Comparison of ENCODE assay signal across 13 cellular contexts in the genomic region with DNA sequence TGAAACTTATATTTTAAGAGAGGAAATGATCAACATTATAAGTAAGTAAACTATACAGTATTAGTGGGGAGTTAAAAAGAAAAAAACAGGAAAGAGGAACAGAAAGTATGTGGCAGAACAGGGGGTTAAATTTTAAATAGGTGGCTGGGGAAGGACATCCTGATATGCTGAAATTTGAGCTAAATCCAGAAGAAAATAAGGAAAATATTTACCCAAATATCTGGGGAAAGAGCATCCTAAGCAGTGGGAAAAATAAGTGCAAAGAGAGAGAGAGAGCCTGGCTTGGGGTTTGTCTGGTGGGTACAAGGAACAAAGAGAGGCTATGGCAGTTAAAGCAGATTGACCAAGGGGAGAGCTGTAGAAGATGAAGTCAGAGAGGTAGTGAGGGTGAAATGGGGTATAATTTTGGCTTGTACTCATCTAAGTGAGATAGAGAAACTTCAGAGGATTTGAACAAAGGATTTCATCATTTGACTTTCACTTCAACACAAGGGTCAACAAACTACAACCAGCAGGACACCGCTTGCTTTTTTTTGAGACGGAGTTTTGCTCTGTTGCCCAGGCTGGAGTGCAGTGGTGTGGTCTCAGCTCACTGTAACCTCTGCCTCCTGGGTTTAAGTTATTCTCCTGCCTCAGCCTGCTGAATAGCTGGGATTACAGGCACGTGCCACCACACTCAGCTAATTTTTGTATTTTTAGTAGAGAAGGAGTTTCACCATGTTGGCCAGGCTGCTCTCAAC.
DNase-seq lines count a peak whose midpoint lies in the region; ATAC-seq, FAIRE-seq and TF ChIP-seq lines count a peak whose summit lies in the region.
"Had no signal": no experiment of that assay in that cellular context is flagged by ENCODE, and none has a peak within 500 bp of the region (broad histone marks: within the 10 kb centered on the region; RNA-seq: fewer than 3 reads in every experiment).

No MANE protein-coding gene starts in this region.

- H3K36me3 Mint-ChIP-seq in memory B cell: peaks cover 1% of the 10 kb centered on the region
- no peaks in the 10 kb centered on the region for H3K36me3 Mint-ChIP-seq in stimulated activated effector memory CD8-positive, alpha-beta T cell treated with anti-CD3 and anti-CD28 coated beads, Interleukin-12 subunit alpha, Interleukin-12 subunit beta, amount 100 ng/mL, for 72 hours

- H3K4me1 Mint-ChIP-seq in memory B cell: peaks cover 19% of the 10 kb centered on the region
- no peaks in the 10 kb centered on the region for H3K4me1 Mint-ChIP-seq in stimulated activated effector memory CD8-positive, alpha-beta T cell treated with anti-CD3 and anti-CD28 coated beads, Interleukin-12 subunit alpha, Interleukin-12 subunit beta, amount 100 ng/mL, for 72 hours

- H3K9me3 Mint-ChIP-seq in memory B cell: peaks cover 8% of the 10 kb centered on the region
- no peaks in the 10 kb centered on the region for H3K9me3 Mint-ChIP-seq in stimulated activated effector memory CD8-positive, alpha-beta T cell treated with anti-CD3 and anti-CD28 coated beads, Interleukin-12 subunit alpha, Interleukin-12 subunit beta, amount 100 ng/mL, for 72 hours

- ATAC-seq in GM21717 (IDR thresholded peaks at IDR 0.05; ENCODE audit: unreplicated experiment) (peak; percentile 64), HG03135 (IDR thresholded peaks at IDR 0.05; ENCODE audit: unreplicated experiment) (peak; percentile 72), memory B cell (ENCODE audit: low read depth) (peak; percentile 61), pancreas (no peak)
- no peak for ATAC-seq in stimulated activated effector memory CD8-positive, alpha-beta T cell treated with anti-CD3 and anti-CD28 coated beads, Interleukin-12 subunit alpha, Interleukin-12 subunit beta, amount 100 ng/mL, for 72 hours
- ATAC-seq: HCT116 had no signal

- in situ Hi-C loops in GM18951 (cut with MboI; ENCODE audit: low sequenced_read_pairs, unreplicated experiment): no loop called here

- DNase-seq in memory B cell (ENCODE audit: low spot score in 2 of 2): no peak
- no peak for DNase-seq in pancreas
- DNase-seq in dorsolateral prefrontal cortex: no peak
- no peak for DNase-seq in stimulated activated effector memory CD8-positive, alpha-beta T cell treated with anti-CD3 and anti-CD28 coated beads, Interleukin-12 subunit alpha, Interleukin-12 subunit beta, amount 100 ng/mL, for 72 hours (ENCODE audit: low spot score in 2 of 2)
- DNase-seq: DMS153; NCI-H774; stimulated activated CD4-positive, alpha-beta T cell treated with anti-CD3 and anti-CD28 coated beads, Interleukin-4, amount 100 ng/mL, for 24 hours; testis had no signal

- no peaks in the 10 kb centered on the region for H3K9me3 ChIP-seq in pancreas
- H3K9me3 ChIP-seq: testis had no signal

- no peak overlapping the region for H3K4me3 ChIP-seq in pancreas
- no peak overlapping the region for H3K4me3 ChIP-seq in dorsolateral prefrontal cortex
- H3K4me3 ChIP-seq: testis had no signal

- H3K27me3 Mint-ChIP-seq in memory B cell: no peaks in the 10 kb centered on the region

- H3K4me3 Mint-ChIP-seq in memory B cell: no peak overlapping the region
- no peak overlapping the region for H3K4me3 Mint-ChIP-seq in stimulated activated effector memory CD8-positive, alpha-beta T cell treated with anti-CD3 and anti-CD28 coated beads, Interleukin-12 subunit alpha, Interleukin-12 subunit beta, amount 100 ng/mL, for 72 hours

- no peaks in the 10 kb centered on the region for H3K36me3 ChIP-seq in pancreas

- 57 to 65% methylated on average over 3 of the region's 3 CpGs for WGBS in pancreas, 2 donors

- no peak overlapping the region for H3K27ac Mint-ChIP-seq in memory B cell
- H3K27ac Mint-ChIP-seq in stimulated activated effector memory CD8-positive, alpha-beta T cell treated with anti-CD3 and anti-CD28 coated beads, Interleukin-12 subunit alpha, Interleukin-12 subunit beta, amount 100 ng/mL, for 72 hours: no peak overlapping the region

- no peaks in the 10 kb centered on the region for H3K4me1 ChIP-seq in pancreas

- no peak for FAIRE-seq in pancreas (lab: Jason Lieb, UNC)
- FAIRE-seq: islet of Langerhans had no signal

- no peaks in the 10 kb centered on the region for H3K27me3 ChIP-seq in pancreas
- H3K27me3 ChIP-seq in dorsolateral prefrontal cortex: no peaks in the 10 kb centered on the region
- H3K27me3 ChIP-seq: testis had no signal

- H3K27ac ChIP-seq in pancreas (no peak overlapping the region), dorsolateral prefrontal cortex (no peak overlapping the region)
- H3K27ac ChIP-seq: testis had no signal

- TF ChIP-seq POLR2A in GM18951 (IDR thresholded peaks at IDR 0.05; ENCODE audit: extremely low read depth, insufficient read depth, insufficient read length): peak; percentile 19

- intact Hi-C loops in pancreas (cut with DNase I) (no loop called here), dorsolateral prefrontal cortex (cut with DNase I) (no loop called here)

- no peak for TF ChIP-seq CTCF in pancreas (IDR thresholded peaks at IDR 0.05)
- TF ChIP-seq CTCF in dorsolateral prefrontal cortex (IDR thresholded peaks at IDR 0.05 in 54 of 56, conservative IDR thresholded peaks at IDR 0.05 in 2 of 56; ENCODE audit: low read depth in 1 of 56, partially characterized antibody in 56 of 56): no peak

Comparison
In these comparisons a context has a peak if more than half of its experiments do, and no peak if none do; other contexts are left out.
1. ATAC-seq: peak in GM21717 (single experiment), HG03135 (single experiment) and memory B cell (single experiment); none in pancreas (0 of 4) and stimulated activated effector memory CD8-positive, alpha-beta T cell treated with anti-CD3 and anti-CD28 coated beads, Interleukin-12 subunit alpha, Interleukin-12 subunit beta, amount 100 ng/mL, for 72 hours (single experiment).